ENCODE assay signal across 13 cellular contexts in genomic region chr18:1296237-1296636, GRCh38.
"Had no signal": no experiment of that assay in that cellular context is flagged by ENCODE, and none has a peak within 500 bp of the region (broad histone marks: within the 10 kb centered on the region; RNA-seq: fewer than 3 reads in every experiment).

No MANE protein-coding gene starts in this region.

- DNase-seq: activated B cell treated with CpG ODN at 0.5 μM for 24 hours; activated CD4-positive, alpha-beta T cell treated with anti-CD3 and anti-CD28 coated beads for 48 hours; activated CD8-positive, alpha-beta T cell treated with anti-CD3 and anti-CD28 coated beads for 36 hours; activated naive CD4-positive, alpha-beta T cell; activated naive CD8-positive, alpha-beta T cell treated with anti-CD3 and anti-CD28 coated beads, Interleukin-2, amount 10 ng/mL, durations not matched to agents 7 days and 5 days; activated T-cell treated with anti-CD3 and anti-CD28 coated beads, Interleukin-2, amount 50 U/mL, for 1 hour; amygdala; effector CD8-positive, alpha-beta T cell; heart right ventricle; left ventricle myocardium superior; stimulated activated CD4-positive, alpha-beta T cell treated with anti-CD3 and anti-CD28 coated beads, Interleukin-2, amount 100 ng/mL, for 24 hours; stimulated activated naive CD4-positive, alpha-beta T cell treated with Interleukin-2 at 50 U/mL for 16 hours; thyroid gland had no signal
